Comparison of ENCODE assay signal across 13 cellular contexts in genomic region chr3:169564883-169565282, GRCh38.
A peak's percentile ranks its signal among the peaks of the same experiment; 100 is the strongest.
DNase-seq lines count a peak whose midpoint lies in the region; ATAC-seq and TF ChIP-seq lines count a peak whose summit lies in the region.
"Had no signal": no experiment of that assay in that cellular context is flagged by ENCODE, and none has a peak within 500 bp of the region (broad histone marks: within the 10 kb centered on the region; RNA-seq: fewer than 3 reads in every experiment).

No MANE protein-coding gene starts in this region.

- H3K27ac Mint-ChIP-seq in neural progenitor cell: no peak overlapping the region
- H3K27ac Mint-ChIP-seq: IgD-negative memory B cell had no signal

- H3K4me2 ChIP-seq in neural progenitor cell (no peak overlapping the region), mesenchymal stem cell (ENCODE audit: low read length, poor library complexity, severe bottlenecking) (no peak overlapping the region)

- DNase-seq in NCI-H1092 treated with DMSO at 0.1 percent for 48 hours (lab: John Stamatoyannopoulos, UW) (peak; percentile 6), NCI-H1092 (lab: John Stamatoyannopoulos, UW) (no peak), neural progenitor cell (ENCODE audit: low spot score) (no peak), mesenchymal stem cell (no peak), mucosa of gallbladder (ENCODE audit: low spot score) (no peak)
- DNase-seq: EL, NCI-H226, testis had no signal

- H3K27me3 Mint-ChIP-seq in neural progenitor cell (ENCODE audit: insufficient read depth, low read depth): no peaks in the 10 kb centered on the region

- no peaks in the 10 kb centered on the region for H4K20me1 ChIP-seq in neural progenitor cell (ENCODE audit: low read depth)

- no peak overlapping the region for H3K23ac ChIP-seq in mesenchymal stem cell (ENCODE audit: low read length in 2 of 2)

- TF ChIP-seq CTCF in VCaP (conservative IDR thresholded peaks at IDR 0.05): peak; percentile 47
- TF ChIP-seq CTCF in neural progenitor cell (IDR thresholded peaks at IDR 0.05): peak; percentile 33

- no peak overlapping the region for H2BK15ac ChIP-seq in mesenchymal stem cell (ENCODE audit: low read depth, poor library complexity, severe bottlenecking)

- H4K91ac ChIP-seq in mesenchymal stem cell (ENCODE audit: low read length): no peak overlapping the region

- H3K4me1 ChIP-seq in neural progenitor cell (no peaks in the 10 kb centered on the region), mesenchymal stem cell (ENCODE audit: control insufficient read depth, insufficient read depth, low read depth, low read length) (no peaks in the 10 kb centered on the region)
- H3K4me1 ChIP-seq: parathyroid adenoma, testis had no signal

- H4K8ac ChIP-seq in mesenchymal stem cell (ENCODE audit: low read length): no peak overlapping the region

- H3K4me3 Mint-ChIP-seq in neural progenitor cell: no peak overlapping the region
- H3K4me3 Mint-ChIP-seq: IgD-negative memory B cell had no signal

- no peak overlapping the region for H3K14ac ChIP-seq in mesenchymal stem cell (ENCODE audit: low read length in 2 of 2)

- no peaks in the 10 kb centered on the region for H3K79me1 ChIP-seq in mesenchymal stem cell (replicated peaks; ENCODE audit: low read length, poor library complexity, severe bottlenecking)

- peaks cover 5% of the 10 kb centered on the region for H3K36me3 Mint-ChIP-seq in neural progenitor cell

- ATAC-seq in HG02884 (IDR thresholded peaks at IDR 0.05; ENCODE audit: unreplicated experiment): peak; percentile 47
- ATAC-seq in HG02759 (IDR thresholded peaks at IDR 0.05; ENCODE audit: unreplicated experiment): no peak

- H3K9me3 ChIP-seq in neural progenitor cell (ENCODE audit: low read depth) (no peaks in the 10 kb centered on the region), mesenchymal stem cell (ENCODE audit: control insufficient read depth, low read length) (no peaks in the 10 kb centered on the region)
- H3K9me3 ChIP-seq: testis had no signal

- H2BK5ac ChIP-seq in mesenchymal stem cell (ENCODE audit: low read depth, low read length, poor library complexity, severe bottlenecking): no peak overlapping the region

- H2AK5ac ChIP-seq in mesenchymal stem cell (ENCODE audit: low read length, severe bottlenecking): no peak overlapping the region

- H3K18ac ChIP-seq in mesenchymal stem cell (ENCODE audit: low read depth in 1 of 2, low read length in 2 of 2): no peak overlapping the region

- H2AFZ ChIP-seq in neural progenitor cell (replicated peaks) (no peak overlapping the region), mesenchymal stem cell (ENCODE audit: low read depth, low read length) (no peak overlapping the region)
- H2AFZ ChIP-seq: parathyroid adenoma had no signal

- WGBS in mesenchymal stem cell: 88% methylated on average over 3 of the region's 3 CpGs

- no peak overlapping the region for H3K4ac ChIP-seq in mesenchymal stem cell (ENCODE audit: low read depth in 1 of 2, low read length in 2 of 2)

- H3K9me3 Mint-ChIP-seq in neural progenitor cell: peaks cover 5% of the 10 kb centered on the region

- H3K36me3 ChIP-seq in neural progenitor cell (no peaks in the 10 kb centered on the region), mesenchymal stem cell (ENCODE audit: control insufficient read depth in 1 of 2, insufficient read depth in 2 of 2, low read depth in 1 of 2, low read length in 2 of 2) (no peaks in the 10 kb centered on the region)

- no peaks in the 10 kb centered on the region for H3K27me3 ChIP-seq in neural progenitor cell
- H3K27me3 ChIP-seq in mesenchymal stem cell (ENCODE audit: control insufficient read depth in 1 of 2, insufficient read depth in 1 of 2, low read length in 2 of 2): peaks cover 0 to 13% of the 10 kb centered on the region in 2 experiments
- H3K27me3 ChIP-seq: testis had no signal

- H3F3A ChIP-seq in neural progenitor cell (ENCODE audit: low read depth): no peaks in the 10 kb centered on the region

- H2BK12ac ChIP-seq in mesenchymal stem cell (ENCODE audit: low read length in 2 of 2): no peak overlapping the region

- H3K9ac ChIP-seq in neural progenitor cell (no peak overlapping the region), mesenchymal stem cell (ENCODE audit: low read length) (no peak overlapping the region)
- H3K9ac ChIP-seq: parathyroid adenoma had no signal

- H3K4me3 ChIP-seq in neural progenitor cell (no peak overlapping the region), mesenchymal stem cell (ENCODE audit: insufficient read depth in 1 of 2, low read depth in 1 of 2, low read length in 2 of 2) (no peak overlapping the region)
- H3K4me3 ChIP-seq: testis had no signal

- no peak overlapping the region for H3K27ac ChIP-seq in VCaP
- H3K27ac ChIP-seq in neural progenitor cell: no peak overlapping the region
- no peak overlapping the region for H3K27ac ChIP-seq in mesenchymal stem cell (ENCODE audit: low read length, poor library complexity, severe bottlenecking)
- H3K27ac ChIP-seq: parathyroid adenoma, testis had no signal

- no peak overlapping the region for H2BK120ac ChIP-seq in mesenchymal stem cell (ENCODE audit: low read depth, low read length)

- no peaks in the 10 kb centered on the region for H3K4me1 Mint-ChIP-seq in neural progenitor cell
- H3K4me1 Mint-ChIP-seq: IgD-negative memory B cell had no signal

- no peaks in the 10 kb centered on the region for H3K79me2 ChIP-seq in neural progenitor cell (ENCODE audit: low read depth)
- H3K79me2 ChIP-seq: parathyroid adenoma had no signal
